8 cellular contexts compared by ENCODE assay signal in genomic region chrX:71365356-71365875, GRCh38. TPM values are rescaled to one million over a fixed set of nuclear protein-coding genes. Genes with fewer than 3 reads are reported as not detected.
A peak's percentile ranks its signal among the peaks of the same experiment; 100 is the strongest.
DNase-seq lines count a peak whose midpoint lies in the region; ATAC-seq and TF ChIP-seq lines count a peak whose summit lies in the region.

No MANE protein-coding gene starts in this region.

- no peaks in the 10 kb centered on the region for H3K27me3 ChIP-seq in Peyer's patch
- no peaks in the 10 kb centered on the region for H3K27me3 ChIP-seq in fibroblast of lung (ENCODE audit: control insufficient read depth, insufficient read depth, low read length)
- H3K27me3 ChIP-seq in gastrocnemius medialis = no peaks in the 10 kb centered on the region

- H2AFZ ChIP-seq in fibroblast of lung (ENCODE audit: low read length) = no peak overlapping the region

- peak overlapping the region; percentile 64 for H3K9ac ChIP-seq in fibroblast of lung (ENCODE audit: insufficient read depth, low read length)

- DNase-seq in activated CD4-positive, alpha-beta T cell treated with anti-CD3 and anti-CD28 coated beads, Interleukin-2, amount 10 ng/mL, durations not matched to agents 24 days and 14 days = no peak
- DNase-seq in activated CD4-positive, alpha-beta T cell treated with anti-CD3 and anti-CD28 coated beads, Interleukin-2, amount 50 U/mL, for 1 hour = no peak
- DNase-seq in Peyer's patch (no peak), fibroblast of lung (ENCODE audit: low read depth in 2 of 2) (peak in 1 of 2 donors; percentile 2), gastrocnemius medialis (peak in 1 of 2 donors; percentile 11), sciatic nerve (ENCODE audit: low spot score) (no peak), SHP77 treated with DMSO at 0.1 percent for 48 hours (lab: John Stamatoyannopoulos, UW) (no peak), COR-L47 (lab: John Stamatoyannopoulos, UW) (no peak)

- H3K4me2 ChIP-seq in fibroblast of lung (ENCODE audit: extremely low read depth, insufficient read depth, low read length) = peak overlapping the region; percentile 40

- peaks cover 15% of the 10 kb centered on the region for H3K4me1 Mint-ChIP-seq in activated CD4-positive, alpha-beta T cell treated with anti-CD3 and anti-CD28 coated beads, Interleukin-2, amount 10 ng/mL, durations not matched to agents 24 days and 14 days

- H3K27ac ChIP-seq in Peyer's patch (peak overlapping the region; percentile 82 to 94 (median 92)), fibroblast of lung (ENCODE audit: insufficient read depth, low read length) (peak overlapping the region; percentile 85), gastrocnemius medialis (peak overlapping the region; percentile 81 to 96 (median 88))

- H3K4me3 Mint-ChIP-seq in activated CD4-positive, alpha-beta T cell treated with anti-CD3 and anti-CD28 coated beads, Interleukin-2, amount 10 ng/mL, durations not matched to agents 24 days and 14 days = peak overlapping the region; percentile 98

- no peaks in the 10 kb centered on the region for H3K9me3 Mint-ChIP-seq in activated CD4-positive, alpha-beta T cell treated with anti-CD3 and anti-CD28 coated beads, Interleukin-2, amount 10 ng/mL, durations not matched to agents 24 days and 14 days

- no peaks in the 10 kb centered on the region for H3K27me3 Mint-ChIP-seq in activated CD4-positive, alpha-beta T cell treated with anti-CD3 and anti-CD28 coated beads, Interleukin-2, amount 10 ng/mL, durations not matched to agents 24 days and 14 days

- H3K27ac Mint-ChIP-seq in activated CD4-positive, alpha-beta T cell treated with anti-CD3 and anti-CD28 coated beads, Interleukin-2, amount 10 ng/mL, durations not matched to agents 24 days and 14 days = peak overlapping the region; percentile 100

- H3K4me3 ChIP-seq in Peyer's patch (peak overlapping the region; percentile 49 to 65 (median 58)), fibroblast of lung (replicated peaks in 1 of 4; ENCODE audit: control extremely low read depth in 1 of 4, insufficient read depth in 1 of 4, low read depth in 3 of 4, low read length in 4 of 4) (peak overlapping the region; percentile 42 to 84 (median 57)), gastrocnemius medialis (peak overlapping the region; percentile 54 to 80 (median 68))

- H3K9me3 ChIP-seq in Peyer's patch (no peaks in the 10 kb centered on the region), fibroblast of lung (ENCODE audit: control insufficient read depth, insufficient read depth, low read depth, low read length) (no peaks in the 10 kb centered on the region), gastrocnemius medialis (no peaks in the 10 kb centered on the region)

- H3K79me2 ChIP-seq in fibroblast of lung (ENCODE audit: control insufficient read depth, insufficient read depth, low read length) = peaks cover 23% of the 10 kb centered on the region

- ATAC-seq in gastrocnemius medialis = peak in 1 of 2 donors; percentile 2
- ATAC-seq in sciatic nerve = no peak

- peaks cover 0 to 13% (median 0%) of the 10 kb centered on the region in 4 donors for H3K4me1 ChIP-seq in Peyer's patch
- H3K4me1 ChIP-seq in fibroblast of lung (ENCODE audit: control insufficient read depth, extremely low read depth, insufficient read depth, low read length) = peaks cover 2% of the 10 kb centered on the region
- peaks cover 7 to 8% of the 10 kb centered on the region in 2 donors for H3K4me1 ChIP-seq in gastrocnemius medialis

- TF ChIP-seq CTCF in Peyer's patch (IDR thresholded peaks at IDR 0.05) = peak in 1 of 6 experiments; percentile 13
- no peak for TF ChIP-seq CTCF in fibroblast of lung (conservative IDR thresholded peaks at IDR 0.05 in 1 of 2, IDR thresholded peaks at IDR 0.05 in 1 of 2; ENCODE audit: low read depth in 1 of 2, low read length in 2 of 2)
- TF ChIP-seq CTCF in gastrocnemius medialis (IDR thresholded peaks at IDR 0.05 in 4 of 5, conservative IDR thresholded peaks at IDR 0.05 in 1 of 5) = no peak

- peak; percentile 59 to 73 for TF ChIP-seq POLR2A in Peyer's patch (IDR thresholded peaks at IDR 0.05)
- TF ChIP-seq POLR2A in gastrocnemius medialis (IDR thresholded peaks at IDR 0.05) = no peak

- intact Hi-C loops in activated CD4-positive, alpha-beta T cell treated with anti-CD3 and anti-CD28 coated beads, Interleukin-2, amount 10 ng/mL, durations not matched to agents 24 days and 14 days (cut with micrococcal nuclease) = loop anchor here (5.0 to 10.0 kb wide), 3 partner anchors 252 to 911 kb away; partner anchors contain the start of genes CXCR3 and IL2RG
- intact Hi-C loops in gastrocnemius medialis (cut with DNase I; ENCODE audit: low total_unique reads) = loop anchor here (5.0 to 10.0 kb wide), 3 partner anchors 81 to 1233 kb away; partner anchors contain the start of genes IGBP1, NONO and PIN4
- intact Hi-C loops in sciatic nerve (cut with DNase I) = no loop called here

- peaks cover 8% of the 10 kb centered on the region for H3K36me3 Mint-ChIP-seq in activated CD4-positive, alpha-beta T cell treated with anti-CD3 and anti-CD28 coated beads, Interleukin-2, amount 10 ng/mL, durations not matched to agents 24 days and 14 days (ENCODE audit: low read depth)

- in situ Hi-C loops in gastrocnemius medialis (cut with MboI; ENCODE audit: low sequenced_read_pairs in 4 of 4) = loop anchor here in 2 of 4 donors (25.0 kb wide), 1 partner anchor 103 kb away; the partner anchor contains the start of gene ZMYM3 (in 2 of the 2)

- H3K36me3 ChIP-seq in Peyer's patch (no peaks in the 10 kb centered on the region), fibroblast of lung (ENCODE audit: control insufficient read depth, insufficient read depth, low read length) (no peaks in the 10 kb centered on the region), gastrocnemius medialis (peaks cover 0 to 7% of the 10 kb centered on the region in 2 donors)

- no peaks in the 10 kb centered on the region for H4K20me1 ChIP-seq in fibroblast of lung (ENCODE audit: control insufficient read depth, extremely low read depth, insufficient read depth, low read length)

RNA-seq across cellular contexts. Expression of gene TAF1, which starts 0.7 kb away (rescaled TPM):
- 46.7 and 47.8 TPM in 2 replicates for total RNA-seq in activated CD4-positive, alpha-beta T cell treated with anti-CD3 and anti-CD28 coated beads, Interleukin-2, amount 10 ng/mL, durations not matched to agents 24 days and 14 days
- total RNA-seq in Peyer's patch (100 to 1,000 TPM in 1 of 4 donors, 10 to 100 TPM in 3; 47.8 to 301 (median 80.0) TPM), fibroblast of lung (45.2 and 49.0 TPM in 2 replicates), gastrocnemius medialis (10 to 100 TPM; 13.2 to 21.7 (median 19.1) TPM), sciatic nerve (57.4 TPM)
- 15.4 and 19.3 TPM in 2 replicates for polyA plus RNA-seq in fibroblast of lung
- 11.8 and 13.6 TPM in 2 replicates for polyA plus RNA-seq in fibroblast of lung (2012)
- polyA minus RNA-seq in fibroblast of lung (ENCODE audit: low replicate concordance) = 13.5 and 16.8 TPM in 2 replicates

Comparison
In these comparisons a context has a peak if more than half of its experiments do, and no peak if none do; other contexts are left out.
1. POLR2A ChIP-seq: peak in Peyer's patch (2 of 2); none in gastrocnemius medialis (0 of 2).
2. Peak in every context shown above with its lines, with median percentiles within 50 percentile points of each other: H3K27ac ChIP-seq and H3K4me3 ChIP-seq.